Comparison of ENCODE assay signal across 19 cellular contexts in the genomic region with DNA sequence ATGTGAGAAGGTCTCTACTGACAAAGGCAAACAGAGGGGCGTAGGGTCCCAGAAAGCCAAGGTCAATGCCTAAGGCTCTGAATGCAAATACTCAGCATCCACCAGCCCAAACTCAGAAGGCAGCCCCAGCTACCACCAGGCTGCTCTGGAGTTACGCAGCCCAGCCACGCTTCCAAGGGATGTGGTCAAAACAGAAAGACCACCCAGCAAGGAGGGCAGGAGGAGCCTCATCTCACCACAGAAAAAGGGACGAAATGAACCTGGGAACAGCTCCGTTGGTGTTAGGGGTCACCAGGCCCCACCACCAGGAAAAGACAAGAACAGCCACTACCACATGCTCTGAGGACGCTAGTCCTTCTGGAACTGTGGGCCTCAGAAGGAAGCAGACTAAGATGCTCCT.
DNase-seq lines count a peak whose midpoint lies in the region; ATAC-seq and TF ChIP-seq lines count a peak whose summit lies in the region.
"Had no signal": no experiment of that assay in that cellular context is flagged by ENCODE, and none has a peak within 500 bp of the region (broad histone marks: within the 10 kb centered on the region; RNA-seq: fewer than 3 reads in every experiment).

No MANE protein-coding gene starts in this region.

- H3K9ac ChIP-seq in GM23248 = no peak overlapping the region
- H3K9ac ChIP-seq: KMS-11 had no signal

- H3K27ac ChIP-seq in SJSA1 = peak overlapping the region; percentile 58
- no peak overlapping the region for H3K27ac ChIP-seq in spleen
- H3K27ac ChIP-seq in lower lobe of right lung = no peak overlapping the region
- H3K27ac ChIP-seq in GM23248 = no peak overlapping the region
- H3K27ac ChIP-seq: cardiac muscle cell, KMS-11 had no signal

- H3K9me2 ChIP-seq in GM23248 (ENCODE audit: insufficient read depth) = no peaks in the 10 kb centered on the region

- H3K4me3 ChIP-seq in SJSA1 = no peak overlapping the region
- H3K4me3 ChIP-seq in spleen = no peak overlapping the region
- H3K4me3 ChIP-seq in lower lobe of right lung = no peak overlapping the region
- H3K4me3 ChIP-seq in GM23248 = no peak overlapping the region
- H3K4me3 ChIP-seq: cardiac muscle cell, dorsolateral prefrontal cortex, transverse colon had no signal

- TF ChIP-seq POLR2A in spleen (IDR thresholded peaks at IDR 0.05) = no peak

- intact Hi-C loops in natural killer cell (cut with micrococcal nuclease) = loop anchor here (5.0 kb wide), 1 partner anchor 62 kb away; no protein-coding TSS in a partner anchor
- intact Hi-C loops in spleen (cut with DNase I; ENCODE audit: low total_unique reads) = no loop called here
- intact Hi-C loops in lower lobe of right lung (cut with DNase I) = no loop called here

- H3K27me3 ChIP-seq in SJSA1 (replicated peaks) (no peaks in the 10 kb centered on the region), spleen (replicated peaks in 1 of 7) (no peaks in the 10 kb centered on the region), lower lobe of right lung (ENCODE audit: low read depth) (no peaks in the 10 kb centered on the region), GM23248 (replicated peaks; ENCODE audit: insufficient read depth) (no peaks in the 10 kb centered on the region)
- H3K27me3 ChIP-seq: cardiac muscle cell, dorsolateral prefrontal cortex, transverse colon had no signal

- H2AFZ ChIP-seq in GM23248 = no peak overlapping the region

- H3K79me2 ChIP-seq in GM23248 (ENCODE audit: insufficient read depth) = peaks cover 98% of the 10 kb centered on the region

- ATAC-seq in natural killer cell (peak in 1 of 3 donors; percentile 13), lower lobe of right lung (no peak), GM21528 (IDR thresholded peaks at IDR 0.05; ENCODE audit: low FRiP score, unreplicated experiment) (no peak), GM21390 (IDR thresholded peaks at IDR 0.05; ENCODE audit: unreplicated experiment) (no peak)

- H3K9me3 ChIP-seq in SJSA1 (replicated peaks) (no peaks in the 10 kb centered on the region), spleen (no peaks in the 10 kb centered on the region), lower lobe of right lung (no peaks in the 10 kb centered on the region), GM23248 (ENCODE audit: low read depth) (no peaks in the 10 kb centered on the region)
- H3K9me3 ChIP-seq: transverse colon had no signal

- no peak overlapping the region for H3K4me2 ChIP-seq in GM23248 (ENCODE audit: unreplicated experiment)

- H4K20me1 ChIP-seq in GM23248 (ENCODE audit: insufficient read depth) = peaks cover 4% of the 10 kb centered on the region; the same call in 1 of the 2 replicates

- in situ Hi-C loops in GM23248 (cut with MboI) = no loop called here

- WGBS in spleen, 5 donors = 80 to 93% (median 82%) methylated on average over 6 of the region's 6 CpGs
- 94 to 98% methylated on average over 6 of the region's 6 CpGs for WGBS in GM23248 (ENCODE audit: low coverage in 1 of 2, low lambda C conversion rate in 2 of 2, missing lambda C conversion rate in 2 of 2), 2 experiments

- TF ChIP-seq CTCF in endothelial cell (IDR thresholded peaks at IDR 0.05; ENCODE audit: unreplicated experiment) = no peak
- TF ChIP-seq CTCF in natural killer cell (IDR thresholded peaks at IDR 0.05) = no peak
- no peak for TF ChIP-seq CTCF in spleen (IDR thresholded peaks at IDR 0.05 in 8 of 11, conservative IDR thresholded peaks at IDR 0.05 in 3 of 11)
- no peak for TF ChIP-seq CTCF in lower lobe of right lung (IDR thresholded peaks at IDR 0.05)

- peaks cover 22% of the 10 kb centered on the region for H3K36me3 ChIP-seq in SJSA1
- H3K36me3 ChIP-seq in spleen = peaks cover 0 to 19% (median 0%) of the 10 kb centered on the region in 6 donors
- no peaks in the 10 kb centered on the region for H3K36me3 ChIP-seq in lower lobe of right lung
- H3K36me3 ChIP-seq in GM23248 (ENCODE audit: low read depth) = no peaks in the 10 kb centered on the region
- H3K36me3 ChIP-seq: cardiac muscle cell, transverse colon had no signal

- peak; percentile 75 to 76 for DNase-seq in SJSA1 (ENCODE audit: low read depth in 1 of 2, low spot score in 2 of 2)
- no peak for DNase-seq in endothelial cell (ENCODE audit: low spot score)
- DNase-seq in natural killer cell = no peak
- DNase-seq in spleen = peak; percentile 23
- DNase-seq in lower lobe of right lung = no peak
- no peak for DNase-seq in GM23248
- DNase-seq: CD4-positive, alpha-beta memory T cell; GDM1; MV-4-11; NCI-H187 treated with DMSO at 0.1 percent for 48 hours; NCI-H345; SHP77; stimulated activated naive CD4-positive, alpha-beta T cell treated with Interleukin-2 at 50 U/mL for 16 hours; transverse colon had no signal

- H3K4me3 Mint-ChIP-seq in endothelial cell (ENCODE audit: unreplicated experiment) (no peak overlapping the region), natural killer cell (peak overlapping the region; percentile 78)
- H3K4me3 Mint-ChIP-seq: CD4-positive, alpha-beta memory T cell had no signal

- H3F3A ChIP-seq in GM23248 (ENCODE audit: insufficient read depth) = peaks cover 25% of the 10 kb centered on the region

- H3K4me1 Mint-ChIP-seq in endothelial cell (ENCODE audit: unreplicated experiment) (peaks cover 39% of the 10 kb centered on the region), natural killer cell (peaks cover 95 to 96% of the 10 kb centered on the region in 2 donors)

- H3K36me3 Mint-ChIP-seq in endothelial cell (ENCODE audit: low read depth, unreplicated experiment) (peaks cover 26% of the 10 kb centered on the region), natural killer cell (no peaks in the 10 kb centered on the region)
- H3K36me3 Mint-ChIP-seq: CD4-positive, alpha-beta memory T cell had no signal

- H3K4me1 ChIP-seq in SJSA1 (replicated peaks) = peaks cover 57% of the 10 kb centered on the region
- H3K4me1 ChIP-seq in spleen = peaks cover 0 to 43% (median 11%) of the 10 kb centered on the region in 6 donors
- H3K4me1 ChIP-seq in lower lobe of right lung = peaks cover 38% of the 10 kb centered on the region
- H3K4me1 ChIP-seq in GM23248 (ENCODE audit: insufficient read depth) = peaks cover 34% of the 10 kb centered on the region

- no peaks in the 10 kb centered on the region for H3K9me3 Mint-ChIP-seq in endothelial cell (ENCODE audit: unreplicated experiment)
- no peaks in the 10 kb centered on the region for H3K9me3 Mint-ChIP-seq in natural killer cell
- H3K9me3 Mint-ChIP-seq: CD4-positive, alpha-beta memory T cell had no signal

- peak overlapping the region; percentile 67 for H3K27ac Mint-ChIP-seq in endothelial cell (ENCODE audit: unreplicated experiment)
- H3K27ac Mint-ChIP-seq in natural killer cell = peak overlapping the region; percentile 85 to 91
- H3K27ac Mint-ChIP-seq: CD4-positive, alpha-beta memory T cell had no signal

- H3K27me3 Mint-ChIP-seq in endothelial cell (ENCODE audit: unreplicated experiment) (no peaks in the 10 kb centered on the region), natural killer cell (ENCODE audit: low read depth in 2 of 2) (no peaks in the 10 kb centered on the region)

Comparison
In these comparisons a context has a peak if more than half of its experiments do, and no peak if none do; other contexts are left out.
1. DNase-seq: peak in SJSA1 (2 of 2) and spleen (single experiment); none in endothelial cell (single experiment), natural killer cell (single experiment), lower lobe of right lung (single experiment) and GM23248 (single experiment).